14 cellular contexts compared by ENCODE assay signal in genomic region chrX:40423299-40423698, GRCh38.
A peak's percentile ranks its signal among the peaks of the same experiment; 100 is the strongest.
DNase-seq lines count a peak whose midpoint lies in the region; ATAC-seq and TF ChIP-seq lines count a peak whose summit lies in the region.
"Had no signal": no experiment of that assay in that cellular context is flagged by ENCODE, and none has a peak within 500 bp of the region (broad histone marks: within the 10 kb centered on the region; RNA-seq: fewer than 3 reads in every experiment).

No MANE protein-coding gene starts in this region.

- ATAC-seq in HG03520 (IDR thresholded peaks at IDR 0.05; ENCODE audit: unreplicated experiment): no peak
- no peak for ATAC-seq in HG03097 (IDR thresholded peaks at IDR 0.05; ENCODE audit: low FRiP score, unreplicated experiment)
- ATAC-seq: A549, foreskin keratinocyte, SK-N-SH treated with all-trans-retinoic acid at 6 μM for 48 hours had no signal

- H3K27ac ChIP-seq in cingulate gyrus (ENCODE audit: low read depth, low read length): peak overlapping the region; percentile 1
- H3K27ac ChIP-seq: A549, foreskin keratinocyte had no signal

- DNase-seq in NCI-H748 (lab: John Stamatoyannopoulos, UW; ENCODE audit: unreplicated experiment): peak; percentile 4
- no peak for DNase-seq in NCI-H748 treated with DMSO at 0.1 percent for 48 hours (lab: John Stamatoyannopoulos, UW)
- peak; percentile 70 for DNase-seq in NCI-H69 (lab: John Stamatoyannopoulos, UW)
- DNase-seq in retinal pigment epithelial cell (ENCODE audit: low read depth): peak; percentile 89
- no peak for DNase-seq in globus pallidus (ENCODE audit: low spot score)
- DNase-seq: foreskin keratinocyte; NCI-H1694; occipital lobe; stimulated activated CD8-positive, alpha-beta memory T cell treated with anti-CD3 and anti-CD28 coated beads, Interleukin-4, amount 100 ng/mL, for 48 hours had no signal

- TF ChIP-seq CTCF in retinal pigment epithelial cell (conservative IDR thresholded peaks at IDR 0.05; ENCODE audit: low read depth, low read length): no peak

- H3K4me3 ChIP-seq in retinal pigment epithelial cell (ENCODE audit: low read length): no peak overlapping the region
- H3K4me3 ChIP-seq: A549 had no signal

Comparison
In these comparisons a context has a peak if more than half of its experiments do, and no peak if none do; other contexts are left out.
1. DNase-seq: peak in NCI-H748 (single experiment), NCI-H69 (single experiment) and retinal pigment epithelial cell (single experiment); none in NCI-H748 treated with DMSO at 0.1 percent for 48 hours (single experiment) and globus pallidus (single experiment).